ENCODE assay signal across 27 cellular contexts in the genomic region with DNA sequence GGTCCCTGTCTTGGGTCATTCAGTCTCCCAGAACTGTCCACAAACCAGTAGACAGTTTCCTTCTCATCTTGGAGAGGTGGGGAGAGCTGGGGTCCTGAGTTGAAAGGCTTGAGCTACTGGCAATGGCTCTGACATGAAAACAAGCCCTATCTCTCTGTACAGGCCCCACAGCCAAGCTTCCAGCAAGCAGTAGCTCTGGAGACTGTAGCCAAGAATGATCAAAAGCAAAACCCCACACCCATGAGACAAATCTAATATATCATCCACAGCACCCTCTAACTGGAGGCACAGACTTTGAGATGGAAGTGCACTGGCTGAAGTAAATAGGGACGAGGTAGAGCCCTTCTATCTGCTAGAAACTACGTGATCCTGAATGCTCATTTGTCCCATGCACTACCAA. TPM values are rescaled to one million over a fixed set of nuclear protein-coding genes. Genes with fewer than 3 reads are reported as not detected.
DNase-seq lines count a peak whose midpoint lies in the region; ATAC-seq and TF ChIP-seq lines count a peak whose summit lies in the region.
"Had no signal": no experiment of that assay in that cellular context is flagged by ENCODE, and none has a peak within 500 bp of the region (broad histone marks: within the 10 kb centered on the region; RNA-seq: fewer than 3 reads in every experiment).

No MANE protein-coding gene starts in this region.

- peak overlapping the region in 2 of 3 experiments; percentile 33 to 47 for H3K27ac Mint-ChIP-seq in nephron
- H3K27ac Mint-ChIP-seq in nephron progenitor cell, result no peak overlapping the region
- H3K27ac Mint-ChIP-seq: activated naive CD4-positive, alpha-beta T cell treated with anti-CD3 and anti-CD28 coated beads, Interleukin-2, amount 50 U/mL, for 24 hours; activated T-helper 17 cell treated with anti-CD3 and anti-CD28 coated beads, Interleukin-2, amount 50 U/mL, for 72 hours; stimulated activated memory B cell treated with anti-CD40 and anti-IgM and Interleukin-4, amounts not matched to agents 10 μg/mL and 1 μg/mL and 100 μg/mL, for 72 hours had no signal

- H3K4me1 Mint-ChIP-seq in nephron (peaks cover 50% of the 10 kb centered on the region), nephron progenitor cell (peaks cover 20% of the 10 kb centered on the region)
- H3K4me1 Mint-ChIP-seq: activated naive CD4-positive, alpha-beta T cell treated with anti-CD3 and anti-CD28 coated beads, Interleukin-2, amount 50 U/mL, for 24 hours; activated T-helper 17 cell treated with anti-CD3 and anti-CD28 coated beads, Interleukin-2, amount 50 U/mL, for 72 hours; central memory CD8-positive, alpha-beta T cell; stimulated activated memory B cell treated with anti-CD40 and anti-IgM and Interleukin-4, amounts not matched to agents 10 μg/mL and 1 μg/mL and 100 μg/mL, for 72 hours had no signal

- TF ChIP-seq POLR2A in Peyer's patch (IDR thresholded peaks at IDR 0.05) (no peak), suprapubic skin (IDR thresholded peaks at IDR 0.05) (no peak)

- peaks cover 8% of the 10 kb centered on the region for H3K36me3 Mint-ChIP-seq in nephron (ENCODE audit: low read depth)
- H3K36me3 Mint-ChIP-seq in nephron progenitor cell (ENCODE audit: low read depth), result no peaks in the 10 kb centered on the region
- H3K36me3 Mint-ChIP-seq: activated naive CD4-positive, alpha-beta T cell treated with anti-CD3 and anti-CD28 coated beads, Interleukin-2, amount 50 U/mL, for 24 hours; stimulated activated memory B cell treated with anti-CD40 and anti-IgM and Interleukin-4, amounts not matched to agents 10 μg/mL and 1 μg/mL and 100 μg/mL, for 72 hours had no signal

- H3K4me1 ChIP-seq in Peyer's patch, result no peaks in the 10 kb centered on the region
- peaks cover 12% of the 10 kb centered on the region for H3K4me1 ChIP-seq in suprapubic skin
- H3K4me1 ChIP-seq: A549 had no signal

- intact Hi-C loops in left cardiac atrium (cut with DNase I), result no loop called here

- H3K4me3 ChIP-seq in Peyer's patch (no peak overlapping the region), suprapubic skin (no peak overlapping the region)
- H3K4me3 ChIP-seq: A549, thyroid gland had no signal

- no peak for TF ChIP-seq EP300 in suprapubic skin (IDR thresholded peaks at IDR 0.05)

- peak overlapping the region in 3 of 4 donors; percentile 32 to 53 (median 44) for H3K27ac ChIP-seq in Peyer's patch
- peak overlapping the region; percentile 1 for H3K27ac ChIP-seq in suprapubic skin
- H3K27ac ChIP-seq: A549, neutrophil, WERI-Rb-1 had no signal

- H3K27me3 ChIP-seq in Peyer's patch, result no peaks in the 10 kb centered on the region
- H3K27me3 ChIP-seq in suprapubic skin, result no peaks in the 10 kb centered on the region
- H3K27me3 ChIP-seq: thyroid gland had no signal

- WGBS in suprapubic skin, result 76% methylated on average over 2 of the region's 2 CpGs

- TF ChIP-seq CTCF in Peyer's patch (IDR thresholded peaks at IDR 0.05) (no peak), nephron (IDR thresholded peaks at IDR 0.05; ENCODE audit: unreplicated experiment in 3 of 3) (no peak), suprapubic skin (IDR thresholded peaks at IDR 0.05) (no peak), nephron progenitor cell (IDR thresholded peaks at IDR 0.05) (no peak)

- H3K27me3 Mint-ChIP-seq in nephron (ENCODE audit: low read depth), result no peaks in the 10 kb centered on the region
- H3K27me3 Mint-ChIP-seq in nephron progenitor cell (ENCODE audit: low read depth, poor library complexity), result peaks cover 2% of the 10 kb centered on the region

- H3K9me3 Mint-ChIP-seq in nephron (peaks cover 3% of the 10 kb centered on the region), nephron progenitor cell (peaks cover 9% of the 10 kb centered on the region)
- H3K9me3 Mint-ChIP-seq: activated naive CD4-positive, alpha-beta T cell treated with anti-CD3 and anti-CD28 coated beads, Interleukin-2, amount 50 U/mL, for 24 hours; activated T-helper 17 cell treated with anti-CD3 and anti-CD28 coated beads, Interleukin-2, amount 50 U/mL, for 72 hours; central memory CD8-positive, alpha-beta T cell; stimulated activated memory B cell treated with anti-CD40 and anti-IgM and Interleukin-4, amounts not matched to agents 10 μg/mL and 1 μg/mL and 100 μg/mL, for 72 hours had no signal

- H3K4me3 Mint-ChIP-seq in nephron, result no peak overlapping the region
- H3K4me3 Mint-ChIP-seq in nephron progenitor cell, result no peak overlapping the region
- H3K4me3 Mint-ChIP-seq: activated naive CD4-positive, alpha-beta T cell treated with anti-CD3 and anti-CD28 coated beads, Interleukin-2, amount 50 U/mL, for 24 hours; activated T-helper 17 cell treated with anti-CD3 and anti-CD28 coated beads, Interleukin-2, amount 50 U/mL, for 72 hours; central memory CD8-positive, alpha-beta T cell; stimulated activated memory B cell treated with anti-CD40 and anti-IgM and Interleukin-4, amounts not matched to agents 10 μg/mL and 1 μg/mL and 100 μg/mL, for 72 hours had no signal

- DNase-seq in Peyer's patch, result no peak
- DNase-seq in left cardiac atrium, result no peak
- DNase-seq in suprapubic skin (ENCODE audit: low spot score in 2 of 2), result no peak
- no peak for DNase-seq in nephron progenitor cell
- DNase-seq in stimulated activated CD4-positive, alpha-beta T cell treated with anti-CD3 and anti-CD28 coated beads, Interleukin-4, amount 100 ng/mL, for 1 hour, result no peak
- no peak for DNase-seq in GOT3 (lab: John Stamatoyannopoulos, UW)
- DNase-seq: activated CD8-positive, alpha-beta memory T cell treated with anti-CD3 and anti-CD28 coated beads, Interleukin-2, amount 50 U/mL, for 4 hours; anterior cingulate cortex; dermis blood vessel endothelial cell; left colon; NCI-H1105 treated with DMSO at 0.1 percent for 48 hours; NCI-H2029 treated with DMSO at 0.1 percent for 48 hours; NCI-H345; NCI-H82; thyroid gland; WERI-Rb-1 had no signal

- ATAC-seq in left cardiac atrium (peak; percentile 15 to 51), GM19455 (IDR thresholded peaks at IDR 0.05; ENCODE audit: unreplicated experiment) (no peak)
- ATAC-seq: A549; activated T-helper 17 cell treated with anti-CD3 and anti-CD28 coated beads, Interleukin-2, amount 50 U/mL, for 72 hours; left colon; stimulated activated memory B cell treated with anti-CD40 and anti-IgM and Interleukin-4, amounts not matched to agents 10 μg/mL and 1 μg/mL and 100 μg/mL, for 72 hours had no signal

- no peaks in the 10 kb centered on the region for H3K9me3 ChIP-seq in Peyer's patch
- H3K9me3 ChIP-seq in suprapubic skin, result no peaks in the 10 kb centered on the region
- H3K9me3 ChIP-seq: A549, neutrophil, thyroid gland had no signal

- no peaks in the 10 kb centered on the region for H3K36me3 ChIP-seq in Peyer's patch
- no peaks in the 10 kb centered on the region for H3K36me3 ChIP-seq in suprapubic skin
- H3K36me3 ChIP-seq: neutrophil, thyroid gland, WERI-Rb-1 had no signal

RNA-seq across cellular contexts. Expression of a gene that starts 40.9 kb away (rescaled TPM):
- total RNA-seq in Peyer's patch (10 to 100 TPM in 2 of 4 donors, 1 to 10 TPM in 2; 2.3 to 31.4 (median 10.7) TPM), left cardiac atrium (1 to 10 TPM; 7.0 to 7.3 TPM), suprapubic skin (10 to 100 TPM in 2 of 4 donors, 1 to 10 TPM in 2; 7.7 to 23.9 (median 10.9) TPM)
- total RNA-seq: activated T-helper 17 cell treated with anti-CD3 and anti-CD28 coated beads, Interleukin-2, amount 50 U/mL, for 72 hours; HT-29; M059J; mononuclear cell had no signal
